Comparison of ENCODE assay signal across 11 cellular contexts in the genomic region with DNA sequence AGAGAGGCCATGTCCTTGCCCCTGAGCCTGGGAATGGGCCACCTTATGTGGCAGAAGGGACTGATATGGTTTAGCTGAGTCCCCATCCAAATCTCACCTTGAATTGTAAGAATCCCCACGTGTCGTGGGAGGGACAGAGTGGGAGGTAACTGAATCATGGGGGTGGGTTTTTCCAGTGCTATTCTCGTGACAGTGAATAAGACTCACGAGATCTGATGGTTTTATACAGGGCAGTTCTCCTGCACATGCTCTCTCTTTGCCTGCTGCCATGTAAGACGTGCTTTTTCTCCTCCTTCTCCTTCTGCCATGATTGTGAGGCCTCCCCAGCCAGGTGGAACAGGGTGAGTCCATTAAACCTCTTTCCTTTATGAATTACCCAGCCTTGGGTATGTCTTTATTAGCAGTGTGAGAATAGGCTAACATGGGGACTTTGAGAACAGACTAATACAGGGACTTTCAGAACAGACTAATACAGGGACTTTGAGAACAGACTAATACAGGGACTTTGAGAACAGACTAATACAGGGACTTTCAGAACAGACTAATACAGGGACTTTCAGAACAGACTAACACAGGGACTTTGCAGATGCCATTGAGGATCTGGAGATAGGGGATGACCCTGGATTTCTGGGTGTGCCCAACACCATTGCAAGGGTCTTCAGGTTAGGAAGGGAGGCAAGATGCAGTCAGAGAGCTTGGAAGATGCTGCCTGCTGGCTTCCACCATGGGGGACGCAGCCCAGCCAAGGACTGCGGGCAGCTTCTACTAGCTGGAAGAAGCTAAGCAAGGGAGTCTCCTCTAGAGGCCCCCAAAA.
DNase-seq lines count a peak whose midpoint lies in the region; ATAC-seq and TF ChIP-seq lines count a peak whose summit lies in the region.
"Had no signal": no experiment of that assay in that cellular context is flagged by ENCODE, and none has a peak within 500 bp of the region (broad histone marks: within the 10 kb centered on the region; RNA-seq: fewer than 3 reads in every experiment).

No MANE protein-coding gene starts in this region.

- peak; percentile 32 for DNase-seq in activated CD4-positive, alpha-beta T cell treated with anti-CD3 and anti-CD28 coated beads for 36 hours
- DNase-seq in activated CD4-positive, alpha-beta T cell treated with anti-CD3 and anti-CD28 coated beads, Interleukin-2, amount 50 U/mL, for 1 hour = no peak
- no peak for DNase-seq in lower leg skin (ENCODE audit: low spot score in 2 of 2)
- no peak for DNase-seq in MG63
- no peak for DNase-seq in NCI-H187 treated with DMSO at 0.1 percent for 48 hours (lab: John Stamatoyannopoulos, UW)
- DNase-seq: immature natural killer cell, stomach, SW 1271 had no signal

- H3K9me3 Mint-ChIP-seq in activated CD4-positive, alpha-beta T cell treated with anti-CD3 and anti-CD28 coated beads for 36 hours (ENCODE audit: low read depth) = no peaks in the 10 kb centered on the region
- H3K9me3 Mint-ChIP-seq: immature natural killer cell had no signal

- peak overlapping the region; percentile 43 for H3K27ac Mint-ChIP-seq in activated CD4-positive, alpha-beta T cell treated with anti-CD3 and anti-CD28 coated beads for 36 hours

- no peak for TF ChIP-seq POLR2A in lower leg skin (IDR thresholded peaks at IDR 0.05)

- H3K27me3 ChIP-seq in layer of hippocampus (ENCODE audit: control insufficient read depth, insufficient read depth, low read length) (no peaks in the 10 kb centered on the region), MG63 (no peaks in the 10 kb centered on the region)
- H3K27me3 ChIP-seq: stomach had no signal

- H3K9me3 ChIP-seq in MG63 = no peaks in the 10 kb centered on the region
- H3K9me3 ChIP-seq: stomach had no signal

- peaks cover 20% of the 10 kb centered on the region for H3K4me1 Mint-ChIP-seq in activated CD4-positive, alpha-beta T cell treated with anti-CD3 and anti-CD28 coated beads for 36 hours
- H3K4me1 Mint-ChIP-seq: immature natural killer cell had no signal

- intact Hi-C loops in activated CD4-positive, alpha-beta T cell treated with anti-CD3 and anti-CD28 coated beads for 36 hours (cut with DNase I, micrococcal nuclease) = loop anchor here in 1 of 2 experiments (1.0 kb wide), 1 partner anchor 128 kb away; a partner anchor contains a TSS
- intact Hi-C loops in lower leg skin (cut with DNase I; ENCODE audit: low total_unique reads) = no loop called here

- ATAC-seq in activated CD4-positive, alpha-beta T cell treated with anti-CD3 and anti-CD28 coated beads for 36 hours = peak; percentile 81
- ATAC-seq in GM21390 (IDR thresholded peaks at IDR 0.05; ENCODE audit: unreplicated experiment) (peak; percentile 73), HG03108 (IDR thresholded peaks at IDR 0.05; ENCODE audit: unreplicated experiment) (peak; percentile 61)

- POLR2A ChIA-PET in activated CD4-positive, alpha-beta T cell treated with anti-CD3 and anti-CD28 coated beads for 36 hours (lab: Charles Lee) = no interaction called here

- H3K4me3 ChIP-seq in lower leg skin (ENCODE audit: low read depth, poor library complexity, severe bottlenecking) = no peak overlapping the region
- H3K4me3 ChIP-seq in MG63 = no peak overlapping the region
- H3K4me3 ChIP-seq: stomach had no signal

- H3K36me3 ChIP-seq in MG63 = no peaks in the 10 kb centered on the region

- no peaks in the 10 kb centered on the region for H3K27me3 Mint-ChIP-seq in activated CD4-positive, alpha-beta T cell treated with anti-CD3 and anti-CD28 coated beads for 36 hours

- H3K36me3 Mint-ChIP-seq in activated CD4-positive, alpha-beta T cell treated with anti-CD3 and anti-CD28 coated beads for 36 hours (ENCODE audit: low read depth) = no peaks in the 10 kb centered on the region

- CTCF ChIA-PET in activated CD4-positive, alpha-beta T cell treated with anti-CD3 and anti-CD28 coated beads for 36 hours (lab: Charles Lee) = no interaction called here

- no peak overlapping the region for H3K4me3 Mint-ChIP-seq in activated CD4-positive, alpha-beta T cell treated with anti-CD3 and anti-CD28 coated beads for 36 hours
- H3K4me3 Mint-ChIP-seq: immature natural killer cell had no signal

- 86 to 90% methylated on average over 7 of the region's 7 CpGs for WGBS in lower leg skin, 2 donors

- H3K27ac ChIP-seq in layer of hippocampus (ENCODE audit: low read depth, low read length) = peak overlapping the region; percentile 71
- H3K27ac ChIP-seq: stomach had no signal

- no peak for TF ChIP-seq CTCF in lower leg skin (IDR thresholded peaks at IDR 0.05)
